Comparison of ENCODE assay signal across 1 cellular context in the genomic region with DNA sequence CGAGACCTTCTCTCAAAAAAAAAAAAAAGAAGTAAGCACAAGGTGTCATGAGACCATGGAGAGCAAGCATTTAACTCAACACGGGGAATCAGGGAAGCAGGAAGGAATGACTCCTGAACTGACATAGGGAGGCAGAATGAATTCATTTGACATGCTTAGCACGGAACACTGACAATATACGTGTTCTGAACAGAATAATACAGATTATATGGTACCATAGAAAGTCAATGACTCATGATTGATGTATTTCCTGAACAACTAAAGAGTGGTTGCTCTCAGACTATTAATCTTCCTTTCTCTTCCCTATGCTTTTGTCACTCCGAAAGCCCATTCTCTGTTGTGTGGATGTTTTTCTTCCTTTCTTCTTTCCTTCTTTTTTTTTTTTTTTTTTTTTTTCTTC.
TF ChIP-seq lines count a peak whose summit lies in the region.

No MANE protein-coding gene starts in this region.

TF ChIP-seq in IMR-90, 13 proteins besides CTCF, POLR2A, EP300 and RAD21:
- TF ChIP-seq RFX5 (IDR thresholded peaks at IDR 0.05; ENCODE audit: low read depth, low read length) (no peak), RCOR1 (IDR thresholded peaks at IDR 0.05; ENCODE audit: insufficient replicate concordance, low read length) (no peak), MAFK (IDR thresholded peaks at IDR 0.05; ENCODE audit: low read depth, low read length) (no peak), MAZ (IDR thresholded peaks at IDR 0.05; ENCODE audit: borderline replicate concordance, low read depth, low read length) (no peak), MXI1 (IDR thresholded peaks at IDR 0.05; ENCODE audit: borderline replicate concordance, low read depth, low read length) (no peak), FOS (IDR thresholded peaks at IDR 0.05; ENCODE audit: low read depth, low read length) (no peak), CHD1 (IDR thresholded peaks at IDR 0.05; ENCODE audit: low read depth, low read length) (no peak), BHLHE40 (IDR thresholded peaks at IDR 0.05; ENCODE audit: low read depth, low read length) (no peak), SMC3 (IDR thresholded peaks at IDR 0.05; ENCODE audit: low read depth, low read length) (no peak), CEBPB (IDR thresholded peaks at IDR 0.05; ENCODE audit: low read depth, low read length) (no peak), NFE2L2 (IDR thresholded peaks at IDR 0.05; ENCODE audit: low read depth, low read length) (no peak)
- TF ChIP-seq, protein P1, sequence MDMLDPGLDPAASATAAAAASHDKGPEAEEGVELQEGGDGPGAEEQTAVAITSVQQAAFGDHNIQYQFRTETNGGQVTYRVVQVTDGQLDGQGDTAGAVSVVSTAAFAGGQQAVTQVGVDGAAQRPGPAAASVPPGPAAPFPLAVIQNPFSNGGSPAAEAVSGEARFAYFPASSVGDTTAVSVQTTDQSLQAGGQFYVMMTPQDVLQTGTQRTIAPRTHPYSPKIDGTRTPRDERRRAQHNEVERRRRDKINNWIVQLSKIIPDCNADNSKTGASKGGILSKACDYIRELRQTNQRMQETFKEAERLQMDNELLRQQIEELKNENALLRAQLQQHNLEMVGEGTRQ (IDR thresholded peaks at IDR 0.05; ENCODE audit: low read depth, low read length), result no peak
- TF ChIP-seq, protein P2, sequence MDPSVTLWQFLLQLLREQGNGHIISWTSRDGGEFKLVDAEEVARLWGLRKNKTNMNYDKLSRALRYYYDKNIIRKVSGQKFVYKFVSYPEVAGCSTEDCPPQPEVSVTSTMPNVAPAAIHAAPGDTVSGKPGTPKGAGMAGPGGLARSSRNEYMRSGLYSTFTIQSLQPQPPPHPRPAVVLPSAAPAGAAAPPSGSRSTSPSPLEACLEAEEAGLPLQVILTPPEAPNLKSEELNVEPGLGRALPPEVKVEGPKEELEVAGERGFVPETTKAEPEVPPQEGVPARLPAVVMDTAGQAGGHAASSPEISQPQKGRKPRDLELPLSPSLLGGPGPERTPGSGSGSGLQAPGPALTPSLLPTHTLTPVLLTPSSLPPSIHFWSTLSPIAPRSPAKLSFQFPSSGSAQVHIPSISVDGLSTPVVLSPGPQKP (IDR thresholded peaks at IDR 0.05; ENCODE audit: borderline replicate concordance, low read depth, low read length), result no peak
